ENCODE assay signal across 24 cellular contexts in the genomic region with DNA sequence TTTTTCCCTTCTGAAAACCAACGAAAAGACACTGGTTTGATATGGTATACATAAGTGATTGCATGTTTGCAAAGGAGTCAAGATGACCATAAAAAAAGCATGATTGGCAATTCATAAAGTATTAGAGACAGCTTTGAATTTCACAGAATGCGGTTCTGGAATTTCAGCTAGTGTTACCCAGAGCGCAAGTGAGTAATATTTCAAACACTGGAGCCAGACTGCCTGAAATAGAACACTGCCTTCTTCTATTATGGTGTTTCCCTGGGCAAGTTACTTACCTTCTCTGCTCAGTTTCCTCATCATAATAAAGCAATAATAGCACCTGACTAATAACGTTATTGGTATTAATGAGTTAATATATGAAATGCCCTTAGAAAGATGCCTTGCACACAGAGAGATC. TPM values are rescaled to one million over a fixed set of nuclear protein-coding genes. Genes with fewer than 3 reads are reported as not detected.
"Had no signal": no experiment of that assay in that cellular context is flagged by ENCODE, and none has a peak within 500 bp of the region (broad histone marks: within the 10 kb centered on the region; RNA-seq: fewer than 3 reads in every experiment).

No MANE protein-coding gene starts in this region.

- H3K9me3 ChIP-seq: ovary, right lobe of liver, spleen, thyroid gland had no signal

- H3K27me3 Mint-ChIP-seq: activated CD4-positive, alpha-beta memory T cell treated with anti-CD3 and anti-CD28 coated beads, Interleukin-2, amount 10 ng/mL, durations not matched to agents 7 days and 5 days; activated CD8-positive, alpha-beta memory T cell treated with anti-CD3 and anti-CD28 coated beads, Interleukin-2, amount 10 ng/mL, durations not matched to agents 7 days and 5 days; activated naive CD8-positive, alpha-beta T cell treated with anti-CD3 and anti-CD28 coated beads, Interleukin-2, amount 50 U/mL, for 24 hours; naive thymus-derived CD4-positive, alpha-beta T cell; stimulated activated memory B cell treated with anti-CD40 and anti-IgM and Interleukin-4, amounts not matched to agents 10 μg/mL and 1 μg/mL and 100 μg/mL, for 72 hours had no signal

- H3K4me2 ChIP-seq: hepatocyte had no signal

- H3K9me3 Mint-ChIP-seq: activated CD4-positive, alpha-beta memory T cell treated with anti-CD3 and anti-CD28 coated beads, Interleukin-2, amount 10 ng/mL, durations not matched to agents 7 days and 5 days; activated naive CD4-positive, alpha-beta T cell treated with anti-CD3 and anti-CD28 coated beads for 36 hours; activated naive CD8-positive, alpha-beta T cell treated with anti-CD3 and anti-CD28 coated beads, Interleukin-2, amount 50 U/mL, for 24 hours; activated T-helper 2 cell treated with anti-CD3 and anti-CD28 coated beads, Interferon-gamma antibody, Interleukin-2, Interleukin-4, amounts not matched to agents 10 μg/mL and 5 μg/mL and 100 μg/mL, durations not matched to agents 14 hours and 24 hours and 36 hours; mesothelial cell of epicardium; stimulated activated memory B cell treated with anti-CD40 and anti-IgM and Interleukin-4, amounts not matched to agents 10 μg/mL and 1 μg/mL and 100 μg/mL, for 72 hours had no signal

- H3K4me3 Mint-ChIP-seq: activated CD4-positive, alpha-beta memory T cell treated with anti-CD3 and anti-CD28 coated beads, Interleukin-2, amount 10 ng/mL, durations not matched to agents 7 days and 5 days; activated CD8-positive, alpha-beta memory T cell treated with anti-CD3 and anti-CD28 coated beads, Interleukin-2, amount 10 ng/mL, durations not matched to agents 7 days and 5 days; activated naive CD4-positive, alpha-beta T cell treated with anti-CD3 and anti-CD28 coated beads for 36 hours; activated naive CD8-positive, alpha-beta T cell treated with anti-CD3 and anti-CD28 coated beads, Interleukin-2, amount 50 U/mL, for 24 hours; mesothelial cell of epicardium; naive thymus-derived CD4-positive, alpha-beta T cell; stimulated activated memory B cell treated with anti-CD40 and anti-IgM and Interleukin-4, amounts not matched to agents 10 μg/mL and 1 μg/mL and 100 μg/mL, for 72 hours had no signal

- H3K27ac ChIP-seq: brain microvascular endothelial cell, coronary artery, hepatocyte, ovary, right lobe of liver, spleen, thyroid gland had no signal

- H3K79me2 ChIP-seq: hepatocyte had no signal

- ATAC-seq: activated CD8-positive, alpha-beta memory T cell treated with anti-CD3 and anti-CD28 coated beads, Interleukin-2, amount 10 ng/mL, durations not matched to agents 7 days and 5 days; activated naive CD8-positive, alpha-beta T cell treated with anti-CD3 and anti-CD28 coated beads, Interleukin-2, amount 50 U/mL, for 24 hours; esophagus mucosa; naive thymus-derived CD4-positive, alpha-beta T cell; right lobe of liver; SK-N-SH treated with all-trans-retinoic acid at 6 μM for 48 hours; stimulated activated memory B cell treated with anti-CD40 and anti-IgM and Interleukin-4, amounts not matched to agents 10 μg/mL and 1 μg/mL and 100 μg/mL, for 72 hours had no signal

- H3K4me1 ChIP-seq: right lobe of liver, spleen, thyroid gland had no signal

- H3K36me3 Mint-ChIP-seq: activated CD8-positive, alpha-beta memory T cell treated with anti-CD3 and anti-CD28 coated beads, Interleukin-2, amount 10 ng/mL, durations not matched to agents 7 days and 5 days; mesothelial cell of epicardium; naive thymus-derived CD4-positive, alpha-beta T cell; stimulated activated memory B cell treated with anti-CD40 and anti-IgM and Interleukin-4, amounts not matched to agents 10 μg/mL and 1 μg/mL and 100 μg/mL, for 72 hours had no signal

- H2AFZ ChIP-seq: hepatocyte had no signal

- H3K27ac Mint-ChIP-seq: activated CD4-positive, alpha-beta memory T cell treated with anti-CD3 and anti-CD28 coated beads, Interleukin-2, amount 10 ng/mL, durations not matched to agents 7 days and 5 days; activated CD8-positive, alpha-beta memory T cell treated with anti-CD3 and anti-CD28 coated beads, Interleukin-2, amount 10 ng/mL, durations not matched to agents 7 days and 5 days; activated naive CD4-positive, alpha-beta T cell treated with anti-CD3 and anti-CD28 coated beads for 36 hours; activated naive CD8-positive, alpha-beta T cell treated with anti-CD3 and anti-CD28 coated beads, Interleukin-2, amount 50 U/mL, for 24 hours; activated T-helper 2 cell treated with anti-CD3 and anti-CD28 coated beads, Interferon-gamma antibody, Interleukin-2, Interleukin-4, amounts not matched to agents 10 μg/mL and 5 μg/mL and 100 μg/mL, durations not matched to agents 14 hours and 24 hours and 36 hours; mesothelial cell of epicardium; naive thymus-derived CD4-positive, alpha-beta T cell; stimulated activated memory B cell treated with anti-CD40 and anti-IgM and Interleukin-4, amounts not matched to agents 10 μg/mL and 1 μg/mL and 100 μg/mL, for 72 hours had no signal

- DNase-seq: activated CD4-positive, alpha-beta memory T cell treated with anti-CD3 and anti-CD28 coated beads, Interleukin-2, amount 10 ng/mL, durations not matched to agents 7 days and 5 days; activated CD4-positive, alpha-beta T cell treated with anti-CD3 and anti-CD28 coated beads for 48 hours; activated CD4-positive, CD25-positive, alpha-beta regulatory T cell; activated CD8-positive, alpha-beta memory T cell treated with anti-CD3 and anti-CD28 coated beads, Interleukin-2, amount 10 ng/mL, durations not matched to agents 7 days and 5 days; activated naive CD4-positive, alpha-beta T cell treated with anti-CD3 and anti-CD28 coated beads for 36 hours; activated naive CD8-positive, alpha-beta T cell treated with anti-CD3 and anti-CD28 coated beads, Interleukin-2, amount 50 U/mL, for 24 hours; aorta; brain microvascular endothelial cell; naive thymus-derived CD4-positive, alpha-beta T cell; ovary; right lobe of liver; spleen; stimulated activated CD4-positive, alpha-beta T cell treated with anti-CD3 and anti-CD28 coated beads, Interleukin-4, amount 100 ng/mL, for 4 hours; T-helper 1 cell; T1000; thyroid gland had no signal

- H3K36me3 ChIP-seq: brain microvascular endothelial cell, ovary, right lobe of liver, spleen, thyroid gland had no signal

- H3K4me1 Mint-ChIP-seq: activated CD4-positive, alpha-beta memory T cell treated with anti-CD3 and anti-CD28 coated beads, Interleukin-2, amount 10 ng/mL, durations not matched to agents 7 days and 5 days; activated CD8-positive, alpha-beta memory T cell treated with anti-CD3 and anti-CD28 coated beads, Interleukin-2, amount 10 ng/mL, durations not matched to agents 7 days and 5 days; activated naive CD8-positive, alpha-beta T cell treated with anti-CD3 and anti-CD28 coated beads, Interleukin-2, amount 50 U/mL, for 24 hours; mesothelial cell of epicardium; naive thymus-derived CD4-positive, alpha-beta T cell; stimulated activated memory B cell treated with anti-CD40 and anti-IgM and Interleukin-4, amounts not matched to agents 10 μg/mL and 1 μg/mL and 100 μg/mL, for 72 hours had no signal

- H3K4me3 ChIP-seq: coronary artery, hepatocyte, lung, ovary, right lobe of liver, spleen, thyroid gland had no signal

- H3K27me3 ChIP-seq: brain microvascular endothelial cell, hepatocyte, ovary, right lobe of liver, spleen, thyroid gland had no signal

RNA-seq across cellular contexts. Expression of a gene that starts 54.7 kb away (rescaled TPM):
- total RNA-seq: activated CD4-positive, alpha-beta memory T cell treated with anti-CD3 and anti-CD28 coated beads, Interleukin-2, amount 10 ng/mL, durations not matched to agents 7 days and 5 days; activated CD8-positive, alpha-beta memory T cell treated with anti-CD3 and anti-CD28 coated beads, Interleukin-2, amount 10 ng/mL, durations not matched to agents 7 days and 5 days; activated naive CD4-positive, alpha-beta T cell treated with anti-CD3 and anti-CD28 coated beads for 36 hours; activated T-helper 2 cell treated with anti-CD3 and anti-CD28 coated beads, Interferon-gamma antibody, Interleukin-2, Interleukin-4, amounts not matched to agents 10 μg/mL and 5 μg/mL and 100 μg/mL, durations not matched to agents 14 hours and 24 hours and 36 hours had no signal
- polyA plus RNA-seq: naive thymus-derived CD4-positive, alpha-beta T cell had no signal
